In the genomic region with DNA sequence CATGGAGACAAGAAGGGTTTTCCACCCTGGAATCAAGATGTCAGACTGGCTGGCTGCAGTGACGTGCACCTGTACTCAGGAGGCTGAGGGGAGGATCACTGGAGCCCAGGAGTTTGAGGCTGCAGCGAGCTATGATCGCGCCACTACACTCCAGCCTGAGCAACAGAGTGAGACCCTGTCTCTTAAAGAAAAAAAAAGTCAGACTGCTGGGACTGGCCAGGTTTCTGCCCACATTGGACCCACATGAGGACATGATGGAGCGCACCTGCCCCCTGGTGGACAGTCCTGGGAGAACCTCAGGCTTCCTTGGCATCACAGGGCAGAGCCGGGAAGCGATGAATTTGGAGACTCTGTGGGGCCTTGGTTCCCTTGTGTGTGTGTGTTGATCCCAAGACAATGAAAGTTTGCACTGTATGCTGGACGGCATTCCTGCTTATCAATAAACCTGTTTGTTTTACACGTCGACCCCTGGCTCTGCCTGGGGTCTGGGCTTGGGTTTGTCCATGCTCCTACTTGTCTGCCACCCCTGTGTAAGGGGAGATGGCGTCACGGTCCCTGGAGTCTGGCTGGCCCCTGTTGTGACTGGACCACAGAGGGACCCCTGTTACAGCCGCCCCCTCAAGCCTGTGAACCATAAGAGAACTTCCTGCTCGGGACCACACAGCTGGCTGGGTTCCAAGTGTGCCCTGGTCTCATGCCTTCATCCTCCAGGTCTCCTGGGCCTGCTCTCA, we compare ENCODE assay signal across 8 cellular contexts. TPM values are rescaled to one million over a fixed set of nuclear protein-coding genes. Genes with fewer than 3 reads are reported as not detected.
A peak's percentile ranks its signal among the peaks of the same experiment; 100 is the strongest.
DNase-seq lines count a peak whose midpoint lies in the region; ATAC-seq, FAIRE-seq and TF ChIP-seq lines count a peak whose summit lies in the region.

No MANE protein-coding gene starts in this region.

- H3K27ac ChIP-seq in SK-N-SH (ENCODE audit: low read depth in 2 of 2, low read length in 1 of 2) (no peak overlapping the region), gastroesophageal sphincter (peak overlapping the region in 1 of 4 donors; percentile 19), pancreas (no peak overlapping the region), tibial nerve (peak overlapping the region in 3 of 4 donors; percentile 27 to 70 (median 57))

- ATAC-seq in gastroesophageal sphincter (peak; percentile 83), pancreas (peak; percentile 82 to 94 (median 91))

- no peak for TF ChIP-seq EP300 in SK-N-SH (IDR thresholded peaks at IDR 0.05; ENCODE audit: borderline replicate concordance in 1 of 2, low read depth in 1 of 2, low read length in 1 of 2)
- no peak for TF ChIP-seq EP300 in gastroesophageal sphincter (IDR thresholded peaks at IDR 0.05)
- TF ChIP-seq EP300 in tibial nerve (IDR thresholded peaks at IDR 0.05): peak in 1 of 2 donors; percentile 60

- CTCF ChIA-PET in SK-N-SH (lab: Yijun Ruan, JAX): interaction anchor here (0.6 to 12.7 kb wide), 26 partner anchors 9 to 114 kb away, joined by 3 to 436 read pairs (median 4); no protein-coding TSS in a partner anchor

- H3K9ac ChIP-seq in Loucy (ENCODE audit: low read depth, low read length, poor library complexity, severe bottlenecking) (no peak overlapping the region), SK-N-SH (no peak overlapping the region)

- 21% methylated on average over 7 of the region's 14 CpGs for WGBS in SK-N-SH (ENCODE audit: low lambda C conversion rate)
- 9 to 20% methylated on average over 9 to 11 of the region's 14 CpGs for WGBS in gastroesophageal sphincter (ENCODE audit: low coverage in 1 of 2), 2 donors
- WGBS in pancreas, 2 donors: 13 to 14% methylated on average over 14 of the region's 14 CpGs
- 24 to 27% methylated on average over 14 of the region's 14 CpGs for WGBS in tibial nerve, 2 donors

- H4K20me1 ChIP-seq in Loucy (ENCODE audit: insufficient read depth, low read length, poor library complexity, severe bottlenecking) (no peaks in the 10 kb centered on the region), SK-N-SH (ENCODE audit: insufficient read depth) (no peaks in the 10 kb centered on the region)

- intact Hi-C loops in pancreas (cut with DNase I): loop anchor here (2.0 to 10.0 kb wide), 3 partner anchors 84 to 88 kb away; no protein-coding TSS in a partner anchor

- H3K4me3 ChIP-seq in Loucy (ENCODE audit: low read length, poor library complexity, severe bottlenecking): no peak overlapping the region
- H3K4me3 ChIP-seq in SK-N-SH (ENCODE audit: low read depth in 2 of 2, low read length in 1 of 2): peak overlapping the region in 1 of 2 experiments; percentile 22; a peak in 1 of 4 replicates
- H3K4me3 ChIP-seq in gastroesophageal sphincter: no peak overlapping the region
- H3K4me3 ChIP-seq in pancreas: no peak overlapping the region
- H3K4me3 ChIP-seq in tibial nerve: no peak overlapping the region

- H3K79me2 ChIP-seq in Loucy (ENCODE audit: insufficient read depth, low read length): no peaks in the 10 kb centered on the region
- no peaks in the 10 kb centered on the region for H3K79me2 ChIP-seq in SK-N-SH (ENCODE audit: insufficient read depth)

- H2AFZ ChIP-seq in Loucy (ENCODE audit: low read length) (no peak overlapping the region), SK-N-SH (ENCODE audit: low read depth) (no peak overlapping the region)

- H3K36me3 ChIP-seq in Loucy (ENCODE audit: insufficient read depth, low read length) (peaks cover 11% of the 10 kb centered on the region; the same call in 1 of the 2 replicates), SK-N-SH (replicated peaks in 1 of 2; ENCODE audit: control insufficient read depth in 1 of 2, insufficient read depth in 2 of 2, low read length in 1 of 2) (no peaks in the 10 kb centered on the region), gastroesophageal sphincter (peaks cover 0 to 12% of the 10 kb centered on the region in 2 donors), pancreas (no peaks in the 10 kb centered on the region), tibial nerve (peaks cover 0 to 21% (median 13%) of the 10 kb centered on the region in 3 donors)

- H3K9me3 ChIP-seq in Loucy (ENCODE audit: insufficient read depth, low read depth, low read length): no peaks in the 10 kb centered on the region
- H3K9me3 ChIP-seq in SK-N-SH: no peaks in the 10 kb centered on the region
- no peaks in the 10 kb centered on the region for H3K9me3 ChIP-seq in gastroesophageal sphincter
- H3K9me3 ChIP-seq in pancreas: no peaks in the 10 kb centered on the region
- H3K9me3 ChIP-seq in tibial nerve: no peaks in the 10 kb centered on the region

- TF ChIP-seq RAD21 in SK-N-SH (IDR thresholded peaks at IDR 0.05; ENCODE audit: low read length): peak; percentile 97

- H3F3A ChIP-seq in Loucy (ENCODE audit: low read depth): no peaks in the 10 kb centered on the region
- no peaks in the 10 kb centered on the region for H3F3A ChIP-seq in SK-N-SH (replicated peaks; ENCODE audit: insufficient read depth)

- DNase-seq in NCI-H524 (lab: John Stamatoyannopoulos, UW) (peak; percentile 33 to 61), NCI-H524 treated with DMSO at 0.1 percent for 48 hours (lab: John Stamatoyannopoulos, UW) (no peak), SK-N-SH (peak; percentile 88), pancreas (peak; percentile 64 to 95 (median 86)), tibial nerve (ENCODE audit: low spot score in 2 of 2) (peak; percentile 88 to 98)
- DNase-seq in activated naive CD4-positive, alpha-beta T cell (lab: John Stamatoyannopoulos, UW): peak; percentile 77 to 90 (median 82)

- H3K9me2 ChIP-seq in Loucy (replicated peaks; ENCODE audit: low read depth, low read length) (no peaks in the 10 kb centered on the region), SK-N-SH (no peaks in the 10 kb centered on the region)

- FAIRE-seq in pancreas (lab: Jason Lieb, UNC): no peak

- H3K27me3 ChIP-seq in Loucy (ENCODE audit: insufficient read depth, low read length, poor library complexity, severe bottlenecking): no peaks in the 10 kb centered on the region
- no peaks in the 10 kb centered on the region; the same call in 1 of the 2 replicates for H3K27me3 ChIP-seq in SK-N-SH (ENCODE audit: insufficient read depth)
- H3K27me3 ChIP-seq in gastroesophageal sphincter: peaks cover 5% of the 10 kb centered on the region
- H3K27me3 ChIP-seq in pancreas: no peaks in the 10 kb centered on the region
- H3K27me3 ChIP-seq in tibial nerve: no peaks in the 10 kb centered on the region

- H3K4me2 ChIP-seq in Loucy (ENCODE audit: low read depth, low read length, poor library complexity, severe bottlenecking) (peak overlapping the region; percentile 24), SK-N-SH (no peak overlapping the region)

- H3K4me1 ChIP-seq in Loucy (ENCODE audit: insufficient read depth, low read length, poor library complexity, severe bottlenecking) (peaks cover 13% of the 10 kb centered on the region), SK-N-SH (ENCODE audit: control insufficient read depth in 1 of 2, insufficient read depth in 2 of 2, low read depth in 1 of 2, low read length in 1 of 2) (peaks cover 0 to 5% of the 10 kb centered on the region in 2 experiments; a peak in 1 of 4 replicates), gastroesophageal sphincter (peaks cover 0 to 15% (median 6%) of the 10 kb centered on the region in 3 donors), pancreas (no peaks in the 10 kb centered on the region), tibial nerve (peaks cover 0 to 21% (median 9%) of the 10 kb centered on the region in 4 donors)

- TF ChIP-seq POLR2A in gastroesophageal sphincter (IDR thresholded peaks at IDR 0.05): no peak
- TF ChIP-seq POLR2A in tibial nerve (IDR thresholded peaks at IDR 0.05): peak in 1 of 2 donors; percentile 27

- TF ChIP-seq CTCF in Loucy (conservative IDR thresholded peaks at IDR 0.05; ENCODE audit: low read length): peak; percentile 94
- peak; percentile 93 for TF ChIP-seq CTCF in SK-N-SH (IDR thresholded peaks at IDR 0.05)
- peak in 3 of 4 experiments; percentile 92 to 97 (median 95) for TF ChIP-seq CTCF in gastroesophageal sphincter (IDR thresholded peaks at IDR 0.05)
- TF ChIP-seq CTCF in pancreas (IDR thresholded peaks at IDR 0.05): peak; percentile 89 to 96 (median 90)
- peak; percentile 84 to 98 (median 89) for TF ChIP-seq CTCF in tibial nerve (IDR thresholded peaks at IDR 0.05)

- POLR2A ChIA-PET in SK-N-SH (lab: Yijun Ruan, JAX): no interaction called here

TF ChIP-seq in SK-N-SH, 30 proteins besides CTCF, POLR2A, EP300 and RAD21:
- TF ChIP-seq NFIC (IDR thresholded peaks at IDR 0.05; ENCODE audit: borderline replicate concordance) (0 out of 2 replicates have a peak, but pooled peaks have one; percentile 5), NRF1 (IDR thresholded peaks at IDR 0.05; ENCODE audit: low read depth, low read length) (0 out of 2 replicates have a peak, but pooled peaks have one; percentile 4), POLR2AphosphoS5 (IDR thresholded peaks at IDR 0.05; ENCODE audit: low read depth, low read length) (no peak), FOSL2 (IDR thresholded peaks at IDR 0.05; ENCODE audit: borderline replicate concordance, low read depth) (no peak), SMC3 (IDR thresholded peaks at IDR 0.05; ENCODE audit: low read depth, low read length) (peak; percentile 99)
TF ChIP-seq in SK-N-SH: peak in this region for 3.

RNA-seq across cellular contexts. Expression of gene VPS13D, which starts 20.9 kb away (rescaled TPM):
- polyA plus RNA-seq in SK-N-SH (2012; rRNA removed) (14.4 and 15.0 TPM in 2 replicates), pancreas (10 to 100 TPM; 13.7 to 16.8 TPM)
- polyA plus RNA-seq in SK-N-SH (2012; cell fraction: cytosol; rRNA removed): 9.1 and 10.8 TPM in 2 replicates
- 19.8 and 28.7 TPM in 2 replicates for polyA plus RNA-seq in SK-N-SH (2012; cell fraction: nucleus; rRNA removed)
- total RNA-seq in gastroesophageal sphincter (10 to 100 TPM; 62.3 to 95.5 (median 81.5) TPM), pancreas (10 to 100 TPM; 23.0 to 39.0 (median 25.6) TPM), tibial nerve (100 to 1,000 TPM in 3 of 4 donors, 10 to 100 TPM in 1; 99.2 to 132 (median 110) TPM)

RNA-seq across cellular contexts. Expression of gene TNFRSF1B, which starts 42.1 kb away (rescaled TPM):
- 0.18 and 0.36 TPM in 2 replicates for polyA plus RNA-seq in SK-N-SH (2012; rRNA removed)
- polyA plus RNA-seq in SK-N-SH (2012; cell fraction: cytosol; rRNA removed): 0.14 and 0.21 TPM in 2 replicates
- 0.12 and 0.14 TPM in 2 replicates for polyA plus RNA-seq in SK-N-SH (2012; cell fraction: nucleus; rRNA removed)
- total RNA-seq in gastroesophageal sphincter: 10 to 100 TPM; 10.9 to 34.9 (median 31.0) TPM
- 10 to 100 TPM in 2 of 6 donors, 1 to 10 TPM in 4; 2.1 to 20.2 (median 5.9) TPM for total RNA-seq in pancreas
- polyA plus RNA-seq in pancreas: 1 to 10 TPM; 3.5 to 4.0 TPM
- 10 to 100 TPM; 27.4 to 62.1 (median 43.5) TPM for total RNA-seq in tibial nerve

Comparison
In these comparisons a context has a peak if more than half of its experiments do, and no peak if none do; other contexts are left out.
1. H3K27ac ChIP-seq: peak in tibial nerve (3 of 4); none in SK-N-SH (0 of 2) and pancreas (0 of 4).
2. Peak in every context shown above with its lines, with median percentiles within 50 percentile points of each other: CTCF ChIP-seq.